Comparison of ENCODE assay signal across 9 cellular contexts in genomic region chr19:51712461-51713081, GRCh38. TPM values are rescaled to one million over a fixed set of nuclear protein-coding genes. Genes with fewer than 3 reads are reported as not detected.
DNase-seq lines count a peak whose midpoint lies in the region; TF ChIP-seq lines count a peak whose summit lies in the region.
"Had no signal": no experiment of that assay in that cellular context is flagged by ENCODE, and none has a peak within 500 bp of the region (broad histone marks: within the 10 kb centered on the region; RNA-seq: fewer than 3 reads in every experiment).

No MANE protein-coding gene starts in this region.

- H3K27ac ChIP-seq in iPS DF 6.9 (ENCODE audit: low read length) (no peak overlapping the region), dorsolateral prefrontal cortex (no peak overlapping the region), spleen (no peak overlapping the region), vagina (no peak overlapping the region)
- H3K27ac ChIP-seq: thoracic aorta had no signal

- H3K4me1 ChIP-seq in iPS DF 6.9 (ENCODE audit: control insufficient read depth, insufficient read depth, low read length) (no peaks in the 10 kb centered on the region), spleen (peaks cover 0 to 15% (median 0%) of the 10 kb centered on the region in 6 donors), vagina (no peaks in the 10 kb centered on the region)

- DNase-seq in CD14-positive monocyte (ENCODE audit: low spot score) (peak; percentile 43), HFFc6 (peak; percentile 39), SK-N-DZ (ENCODE audit: low spot score) (peak; percentile 29), iPS DF 6.9 (ENCODE audit: low read depth, low spot score) (peak; percentile 39), dorsolateral prefrontal cortex (no peak), spleen (no peak), HK-2 (ENCODE audit: unreplicated experiment) (no peak), vagina (ENCODE audit: extremely low spot score in 2 of 2) (no peak)

- H3K27ac Mint-ChIP-seq in CD14-positive monocyte (no peak overlapping the region), HFFc6 (peak overlapping the region; percentile 7; the same call in 1 of the 2 replicates)

- H3K9me3 Mint-ChIP-seq in CD14-positive monocyte = peaks cover 0 to 13% (median 3%) of the 10 kb centered on the region in 7 donors
- H3K9me3 Mint-ChIP-seq in HFFc6 = no peaks in the 10 kb centered on the region

- H3K4me3 Mint-ChIP-seq in CD14-positive monocyte (peak overlapping the region; percentile 28 to 78), HFFc6 (no peak overlapping the region)

- H3K4me1 Mint-ChIP-seq in CD14-positive monocyte = peaks cover 28% of the 10 kb centered on the region
- H3K4me1 Mint-ChIP-seq in HFFc6 (ENCODE audit: low read depth) = peaks cover 27% of the 10 kb centered on the region

- H3K36me3 Mint-ChIP-seq in CD14-positive monocyte (peaks cover 8 to 12% of the 10 kb centered on the region in 2 donors), HFFc6 (ENCODE audit: low read depth) (peaks cover 20% of the 10 kb centered on the region)

- peak; percentile 29 for TF ChIP-seq CTCF in CD14-positive monocyte (IDR thresholded peaks at IDR 0.05)
- peak; percentile 74 for TF ChIP-seq CTCF in HFFc6 (IDR thresholded peaks at IDR 0.05)
- peak in 14 of 56 donors; percentile 6 to 33 (median 16) for TF ChIP-seq CTCF in dorsolateral prefrontal cortex (IDR thresholded peaks at IDR 0.05 in 54 of 56, conservative IDR thresholded peaks at IDR 0.05 in 2 of 56; ENCODE audit: low read depth in 1 of 56, partially characterized antibody in 56 of 56)
- TF ChIP-seq CTCF in spleen (IDR thresholded peaks at IDR 0.05 in 8 of 11, conservative IDR thresholded peaks at IDR 0.05 in 3 of 11) = peak in 3 of 11 experiments; percentile 12 to 30 (median 29)
- no peak for TF ChIP-seq CTCF in vagina (IDR thresholded peaks at IDR 0.05)

- whole genome bisulfite sequencing in iPS DF 6.9 (ENCODE audit: insufficient coverage, insufficient read length) = no CpG with 5 or more reads among the region's 9 CpGs
- WGBS in spleen, 5 donors = 48 to 54% (median 49%) methylated on average over 9 of the region's 9 CpGs

- intact Hi-C loops in CD14-positive monocyte (cut with micrococcal nuclease) = no loop called here
- intact Hi-C loops in dorsolateral prefrontal cortex (cut with DNase I) = no loop called here
- intact Hi-C loops in spleen (cut with DNase I; ENCODE audit: low total_unique reads) = no loop called here
- intact Hi-C loops in vagina (cut with DNase I) = no loop called here

- TF ChIP-seq POLR2A in spleen (IDR thresholded peaks at IDR 0.05) (no peak), vagina (IDR thresholded peaks at IDR 0.05) (no peak)

- H3K36me3 ChIP-seq in iPS DF 6.9 (ENCODE audit: control insufficient read depth, insufficient read depth, low read length) (no peaks in the 10 kb centered on the region), spleen (peaks cover 0 to 6% (median 0%) of the 10 kb centered on the region in 6 donors), vagina (no peaks in the 10 kb centered on the region)
- H3K36me3 ChIP-seq: thoracic aorta had no signal

- H3K27me3 Mint-ChIP-seq in CD14-positive monocyte (ENCODE audit: low read depth in 3 of 3) (peaks cover 24 to 52% (median 37%) of the 10 kb centered on the region in 3 donors), HFFc6 (ENCODE audit: insufficient read depth) (peaks cover 13% of the 10 kb centered on the region)

- no peak overlapping the region for H3K4me3 ChIP-seq in iPS DF 6.9 (ENCODE audit: low read length)
- no peak overlapping the region for H3K4me3 ChIP-seq in dorsolateral prefrontal cortex
- H3K4me3 ChIP-seq in spleen = no peak overlapping the region
- no peak overlapping the region for H3K4me3 ChIP-seq in vagina
- H3K4me3 ChIP-seq: thoracic aorta had no signal

- H3K27me3 ChIP-seq in iPS DF 6.9 (ENCODE audit: control insufficient read depth, insufficient read depth, low read length) (no peaks in the 10 kb centered on the region; the same call in 1 of the 2 replicates), dorsolateral prefrontal cortex (peaks cover 0 to 5% (median 0%) of the 10 kb centered on the region in 45 donors), spleen (replicated peaks in 1 of 7) (peaks cover 0 to 28% (median 0%) of the 10 kb centered on the region in 7 donors), vagina (no peaks in the 10 kb centered on the region)

- no peaks in the 10 kb centered on the region for H3K9me3 ChIP-seq in iPS DF 6.9 (ENCODE audit: control insufficient read depth, insufficient read depth, low read length)
- H3K9me3 ChIP-seq in spleen = no peaks in the 10 kb centered on the region
- H3K9me3 ChIP-seq in vagina = no peaks in the 10 kb centered on the region
- H3K9me3 ChIP-seq: thoracic aorta had no signal

RNA-seq across cellular contexts. Expression of gene HAS1, which starts 11.2 kb away (rescaled TPM):
- under 1 TPM in 1 of 2 donors, not detected in 1; 0.24 TPM for polyA plus RNA-seq in CD14-positive monocyte
- total RNA-seq in HFFc6 (2021; fragmentation: NEBNext Ultra II Directional; extraction: Animal tissue kit (Norgen Biotek cat#: 25700)) = not detected
- polyA plus RNA-seq in SK-N-DZ (2014; cell fraction: cytosol; rRNA removed) = not detected in 2 replicates
- not detected in 2 replicates for polyA plus RNA-seq in SK-N-DZ (2014; cell fraction: nucleus; rRNA removed)
- 1 to 10 TPM; 1.1 to 8.3 (median 4.0) TPM for total RNA-seq in dorsolateral prefrontal cortex
- total RNA-seq in spleen = under 1 TPM in 2 of 7 donors, not detected in 5; 0.22 to 0.54 TPM
- under 1 TPM in 2 of 3 donors, not detected in 1; 0.11 to 0.58 TPM for polyA plus RNA-seq in spleen
- total RNA-seq in vagina = 2.9 TPM

RNA-seq across cellular contexts. Expression of gene SPACA6, which starts 19.4 kb away (rescaled TPM):
- polyA plus RNA-seq in CD14-positive monocyte (1 to 10 TPM in 1 of 2 donors, under 1 TPM in 1; 0.99 to 2.4 TPM), spleen (10 to 100 TPM in 2 of 3 donors, 1 to 10 TPM in 1; 9.6 to 44.2 (median 20.2) TPM)
- total RNA-seq in HFFc6 (2021; fragmentation: NEBNext Ultra II Directional; extraction: Animal tissue kit (Norgen Biotek cat#: 25700)) = 10 to 100 TPM; 12.2 to 14.9 (median 13.3) TPM
- 3.5 and 4.7 TPM in 2 replicates for polyA plus RNA-seq in SK-N-DZ (2014; cell fraction: cytosol; rRNA removed)
- 43.3 and 54.7 TPM in 2 replicates for polyA plus RNA-seq in SK-N-DZ (2014; cell fraction: nucleus; rRNA removed)
- total RNA-seq in dorsolateral prefrontal cortex (10 to 100 TPM; 15.5 to 76.0 (median 27.1) TPM), spleen (10 to 100 TPM; 16.4 to 29.3 (median 20.1) TPM), vagina (53.0 TPM)

RNA-seq across cellular contexts. Expression of gene FPR1, which starts 39.1 kb away (rescaled TPM):
- 1,000 to 10,000 TPM in 1 of 2 donors, 100 to 1,000 TPM in 1; 991 to 1,265 TPM for polyA plus RNA-seq in CD14-positive monocyte
- total RNA-seq in HFFc6 (2021; fragmentation: NEBNext Ultra II Directional; extraction: Animal tissue kit (Norgen Biotek cat#: 25700)) = under 1 TPM in 5 of 6 experiments, not detected in 1; 0.26 to 0.53 (median 0.34) TPM
- polyA plus RNA-seq in SK-N-DZ (2014; cell fraction: cytosol; rRNA removed) = not detected in 2 replicates
- not detected in 2 replicates for polyA plus RNA-seq in SK-N-DZ (2014; cell fraction: nucleus; rRNA removed)
- total RNA-seq in dorsolateral prefrontal cortex = 10 to 100 TPM in 52 of 120 experiments, 1 to 10 TPM in 68; 1.1 to 63.7 (median 7.9) TPM
- 100 to 1,000 TPM; 103 to 344 (median 144) TPM for total RNA-seq in spleen
- 10 to 100 TPM in 2 of 3 donors, 1 to 10 TPM in 1; 7.2 to 24.1 (median 12.2) TPM for polyA plus RNA-seq in spleen
- total RNA-seq in vagina = 12.8 TPM

RNA-seq across cellular contexts. Expression of gene FPR2, which starts 48.4 kb away (rescaled TPM):
- polyA plus RNA-seq in CD14-positive monocyte = 100 to 1,000 TPM in 1 of 2 donors, 10 to 100 TPM in 1; 70.3 to 108 TPM
- total RNA-seq in HFFc6 (2021; fragmentation: NEBNext Ultra II Directional; extraction: Animal tissue kit (Norgen Biotek cat#: 25700)) = not detected
- polyA plus RNA-seq in SK-N-DZ (2014; cell fraction: cytosol; rRNA removed) = not detected in 2 replicates
- polyA plus RNA-seq in SK-N-DZ (2014; cell fraction: nucleus; rRNA removed) = not detected in 2 replicates
- total RNA-seq in dorsolateral prefrontal cortex = 10 to 100 TPM in 1 of 120 experiments, 1 to 10 TPM in 48, under 1 TPM in 52, not detected in 19; 0.19 to 10.7 (median 0.99) TPM
- 10 to 100 TPM; 18.6 to 88.0 (median 37.1) TPM for total RNA-seq in spleen
- polyA plus RNA-seq in spleen = 1 to 10 TPM; 1.5 to 3.8 (median 2.0) TPM
- not detected for total RNA-seq in vagina

Comparison
In these comparisons a context has a peak if more than half of its experiments do, and no peak if none do; other contexts are left out.
1. DNase-seq: peak in CD14-positive monocyte (single experiment), HFFc6 (single experiment), SK-N-DZ (single experiment) and iPS DF 6.9 (single experiment); none in dorsolateral prefrontal cortex (0 of 10), spleen (single experiment), HK-2 (single experiment) and vagina (0 of 2).
2. CTCF ChIP-seq: peak in CD14-positive monocyte (single experiment) and HFFc6 (single experiment); none in vagina (0 of 3).